ENCODE assay signal across 8 cellular contexts in genomic region chr5:98772415-98773213, GRCh38. TPM values are rescaled to one million over a fixed set of nuclear protein-coding genes. Genes with fewer than 3 reads are reported as not detected.
A peak's percentile ranks its signal among the peaks of the same experiment; 100 is the strongest.
DNase-seq lines count a peak whose midpoint lies in the region; ATAC-seq lines count a peak whose summit lies in the region.

No MANE protein-coding gene starts in this region.

- no peaks in the 10 kb centered on the region for H3K9me3 Mint-ChIP-seq in stimulated activated naive CD8-positive, alpha-beta T cell treated with anti-CD3 and anti-CD28 coated beads, Interleukin-15, Interleukin-2, amounts not matched to agents 100 ng/mL and 50 ng/mL, for 24 hours

- no peaks in the 10 kb centered on the region for H3K36me3 Mint-ChIP-seq in stimulated activated naive CD8-positive, alpha-beta T cell treated with anti-CD3 and anti-CD28 coated beads, Interleukin-15, Interleukin-2, amounts not matched to agents 100 ng/mL and 50 ng/mL, for 24 hours (ENCODE audit: low read depth)

- H3K27ac ChIP-seq in epithelial cell of prostate, result peak overlapping the region; percentile 82

- DNase-seq in GM03348 (ENCODE audit: low spot score) (peak; percentile 86), NCI-H446 treated with DMSO at 0.1 percent for 48 hours (lab: John Stamatoyannopoulos, UW) (peak; percentile 87), epithelial cell of prostate (ENCODE audit: low read depth, low spot score) (no peak), mucosa of gallbladder (ENCODE audit: low spot score) (peak; percentile 77)
- DNase-seq in activated CD8-positive, alpha-beta memory T cell treated with anti-CD3 and anti-CD28 coated beads, Interleukin-2, amount 50 U/mL, for 4 hours, result peak; percentile 55

- ATAC-seq in HG02973 (IDR thresholded peaks at IDR 0.05; ENCODE audit: unreplicated experiment) (peak; percentile 8), HG02588 (IDR thresholded peaks at IDR 0.05; ENCODE audit: unreplicated experiment) (no peak)

- H3K27me3 Mint-ChIP-seq in stimulated activated naive CD8-positive, alpha-beta T cell treated with anti-CD3 and anti-CD28 coated beads, Interleukin-15, Interleukin-2, amounts not matched to agents 100 ng/mL and 50 ng/mL, for 24 hours, result peaks cover 39% of the 10 kb centered on the region

- H3K27ac Mint-ChIP-seq in stimulated activated naive CD8-positive, alpha-beta T cell treated with anti-CD3 and anti-CD28 coated beads, Interleukin-15, Interleukin-2, amounts not matched to agents 100 ng/mL and 50 ng/mL, for 24 hours, result peak overlapping the region; percentile 76

- H3K4me1 Mint-ChIP-seq in stimulated activated naive CD8-positive, alpha-beta T cell treated with anti-CD3 and anti-CD28 coated beads, Interleukin-15, Interleukin-2, amounts not matched to agents 100 ng/mL and 50 ng/mL, for 24 hours (ENCODE audit: low read depth), result peaks cover 67% of the 10 kb centered on the region

- H3K4me3 Mint-ChIP-seq in stimulated activated naive CD8-positive, alpha-beta T cell treated with anti-CD3 and anti-CD28 coated beads, Interleukin-15, Interleukin-2, amounts not matched to agents 100 ng/mL and 50 ng/mL, for 24 hours, result peak overlapping the region; percentile 94

RNA-seq across cellular contexts. Expression of gene RGMB, which starts 0.8 kb away (rescaled TPM):
- 15.0 TPM for total RNA-seq in mucosa of gallbladder
